23 cellular contexts compared by ENCODE assay signal in genomic region chr4:53551963-53552362, GRCh38. TPM values are rescaled to one million over a fixed set of nuclear protein-coding genes. Genes with fewer than 3 reads are reported as not detected.
"Had no signal": no experiment of that assay in that cellular context is flagged by ENCODE, and none has a peak within 500 bp of the region (broad histone marks: within the 10 kb centered on the region; RNA-seq: fewer than 3 reads in every experiment).

No MANE protein-coding gene starts in this region.

- FAIRE-seq: bronchial epithelial cell had no signal

- DNase-seq: activated CD4-positive, alpha-beta memory T cell treated with anti-CD3 and anti-CD28 coated beads for 36 hours; activated CD4-positive, alpha-beta T cell treated with anti-CD3 and anti-CD28 coated beads for 4 hours; activated CD4-positive, CD25-positive, alpha-beta regulatory T cell; activated naive CD4-positive, alpha-beta T cell treated with anti-CD3 and anti-CD28 coated beads for 36 hours; activated T-cell treated with anti-CD3 and anti-CD28 coated beads, Interleukin-2, amount 50 U/mL, for 48 hours; amygdala; colonic mucosa; endodermal cell; foreskin keratinocyte; immature natural killer cell; kidney glomerular epithelial cell; ovary; stimulated activated CD4-positive, alpha-beta T cell treated with anti-CD3 and anti-CD28 coated beads, Interleukin-4, amount 100 ng/mL, for 24 hours; stimulated activated naive CD4-positive, alpha-beta T cell treated with Interleukin-2 at 50 U/mL for 16 hours; T-helper 9 cell; upper lobe of right lung had no signal

- H3K27ac ChIP-seq: colonic mucosa, epithelial cell of prostate, foreskin keratinocyte, hepatocyte, ovary, prostate gland, thoracic aorta, upper lobe of right lung had no signal

- ATAC-seq: foreskin keratinocyte; natural killer cell treated with Interleukin-12 subunit alpha and Interleukin-12 subunit beta and Interleukin-15 and Interleukin-18, amount 100 ng/mL, for 72 hours; upper lobe of right lung had no signal

- H3K36me3 ChIP-seq: colonic mucosa, ovary, prostate gland, thoracic aorta, upper lobe of right lung had no signal

- H3K27me3 ChIP-seq: colonic mucosa, foreskin keratinocyte, hepatocyte, ovary, upper lobe of right lung had no signal

- H3K9me3 ChIP-seq: colonic mucosa, ovary, prostate gland, thoracic aorta, upper lobe of right lung had no signal

- H2AFZ ChIP-seq: hepatocyte had no signal

- H3K4me3 ChIP-seq: colonic mucosa, hepatocyte, ovary, prostate gland, thoracic aorta, upper lobe of right lung had no signal

- H3K79me2 ChIP-seq: hepatocyte had no signal

- H3K4me2 ChIP-seq: hepatocyte had no signal

- H3K4me1 ChIP-seq: colonic mucosa, prostate gland, upper lobe of right lung had no signal

RNA-seq across cellular contexts. Expression of gene LNX1, which starts 39.3 kb away (rescaled TPM):
- total RNA-seq: activated CD4-positive, alpha-beta memory T cell treated with anti-CD3 and anti-CD28 coated beads for 36 hours; natural killer cell treated with Interleukin-12 subunit alpha and Interleukin-12 subunit beta and Interleukin-15 and Interleukin-18, amount 100 ng/mL, for 72 hours; T-helper 1 cell treated with Interleukin-12 subunit alpha and Interleukin-12 subunit beta and Interleukin-4 antibody, amounts not matched to agents 30 ng/mL and 1 ng/mL, for 36 hours had no signal
